In genomic region chr1:94045465-94046056, GRCh38 we compare ENCODE assay signal across 8 cellular contexts.
DNase-seq lines count a peak whose midpoint lies in the region; ATAC-seq, FAIRE-seq and TF ChIP-seq lines count a peak whose summit lies in the region.

No MANE protein-coding gene starts in this region.

- H3K4me1 ChIP-seq in A549: peaks cover 17% of the 10 kb centered on the region
- H3K4me1 ChIP-seq in mesendoderm (ENCODE audit: control insufficient read depth, low read depth, low read length): peaks cover 3% of the 10 kb centered on the region

- H3K56ac ChIP-seq in mesendoderm (ENCODE audit: low read length): peak overlapping the region; percentile 4

- ATAC-seq in A549 (peak; percentile 98 to 99), GM21423 (IDR thresholded peaks at IDR 0.05; ENCODE audit: unreplicated experiment) (no peak)
- ATAC-seq in stimulated activated naive CD8-positive, alpha-beta T cell treated with anti-CD3 and anti-CD28 coated beads, Interleukin-15, Interleukin-2, amounts not matched to agents 100 U/mL and 50 U/mL, for 24 hours: peak; percentile 56

- DNase-seq in A549 (ENCODE audit: low read depth in 1 of 2, low spot score in 1 of 2) (peak; percentile 93 to 96), GM12891 (ENCODE audit: insufficient read length, low spot score) (peak; percentile 30), NCI-H146 (lab: John Stamatoyannopoulos, UW) (peak; percentile 24), epithelial cell of proximal tubule (ENCODE audit: low read depth) (peak; percentile 86), mesendoderm (peak; percentile 100)
- peak; percentile 39 to 53 for DNase-seq in activated CD4-positive, alpha-beta T cell treated with anti-CD3 and anti-CD28 coated beads, Interleukin-2, amount 50 U/mL, for 48 hours
- DNase-seq in stimulated activated naive CD8-positive, alpha-beta T cell treated with anti-CD3 and anti-CD28 coated beads, Interleukin-15, Interleukin-2, amounts not matched to agents 100 U/mL and 50 U/mL, for 24 hours: peak; percentile 55

- FAIRE-seq in A549 (lab: Jason Lieb, UNC) (no peak), GM12891 (lab: Jason Lieb, UNC) (peak; percentile 52)

- TF ChIP-seq CTCF in A549 (IDR thresholded peaks at IDR 0.05) (peak; percentile 92), epithelial cell of proximal tubule (conservative IDR thresholded peaks at IDR 0.05; ENCODE audit: low read depth, low read length) (peak; percentile 85)

- TF ChIP-seq POLR2A in A549 (IDR thresholded peaks at IDR 0.05; ENCODE audit: low read length) (no peak), GM12891 (IDR thresholded peaks at IDR 0.05; ENCODE audit: low read depth, low read length) (no peak)

- H3K4ac ChIP-seq in mesendoderm (ENCODE audit: low read depth, low read length): no peak overlapping the region

- H3K4me3 ChIP-seq in A549 (no peak overlapping the region), epithelial cell of proximal tubule (ENCODE audit: low read depth, low read length) (peak overlapping the region; percentile 40), mesendoderm (ENCODE audit: low read length) (no peak overlapping the region)

- H2AK5ac ChIP-seq in mesendoderm (ENCODE audit: low read length): no peak overlapping the region

- no peak overlapping the region for H2BK15ac ChIP-seq in mesendoderm (replicated peaks; ENCODE audit: low read depth)

- no peak overlapping the region for H2BK5ac ChIP-seq in mesendoderm (ENCODE audit: low read length)

- H4K8ac ChIP-seq in mesendoderm (ENCODE audit: low read depth, low read length): no peak overlapping the region

- POLR2A ChIA-PET in A549 (lab: Yijun Ruan, JAX): interaction anchor here (1.3 to 1.4 kb wide), 2 partner anchors 16 to 192 kb away, joined by 3 to 5 read pairs; partner anchors contain the start of gene ARHGAP29

- H3K4me2 ChIP-seq in A549: peak overlapping the region; percentile 37
- no peak overlapping the region for H3K4me2 ChIP-seq in mesendoderm (ENCODE audit: low read length)

- no peaks in the 10 kb centered on the region for H3K79me1 ChIP-seq in mesendoderm (ENCODE audit: low read length)

- H3K27me3 ChIP-seq in mesendoderm (ENCODE audit: insufficient read depth, low read length, poor library complexity): no peaks in the 10 kb centered on the region

- no peaks in the 10 kb centered on the region for H3K9me3 ChIP-seq in A549

- no peak overlapping the region for H3K9ac ChIP-seq in mesendoderm (ENCODE audit: low read length)

- no peaks in the 10 kb centered on the region for H3K79me2 ChIP-seq in mesendoderm (ENCODE audit: control insufficient read depth, insufficient read depth, low read length)

- H3K27ac ChIP-seq in A549: peak overlapping the region; percentile 49 to 83
- no peak overlapping the region for H3K27ac ChIP-seq in mesendoderm (ENCODE audit: low read depth, low read length)

- H3K18ac ChIP-seq in mesendoderm (ENCODE audit: low read length): no peak overlapping the region

- CTCF ChIA-PET in A549 (lab: Yijun Ruan, JAX): interaction anchor here (0.6 to 32.3 kb wide), 53 partner anchors 10 to 759 kb away, joined by 3 to 840 read pairs (median 4); partner anchors contain the start of genes ARHGAP29 and GCLM

- no peak overlapping the region for H2BK120ac ChIP-seq in mesendoderm (ENCODE audit: low read depth, low read length)

- H4K5ac ChIP-seq in mesendoderm (ENCODE audit: low read length): no peak overlapping the region

- TF ChIP-seq EP300 in A549 (IDR thresholded peaks at IDR 0.05): no peak

- WGBS in A549 (ENCODE audit: missing lambda C conversion rate): 5% methylated on average over 5 of the region's 22 CpGs
- no CpG with 5 or more reads among the region's 22 CpGs for WGBS in mesendoderm (ENCODE audit: extremely low coverage, insufficient coverage, low lambda C conversion rate)

- H3K23ac ChIP-seq in mesendoderm (ENCODE audit: low read length): no peak overlapping the region

- H3K36me3 ChIP-seq in mesendoderm (ENCODE audit: control insufficient read depth, insufficient read depth, low read length): no peaks in the 10 kb centered on the region

- TF ChIP-seq RAD21 in A549 (conservative IDR thresholded peaks at IDR 0.05 in 1 of 2, IDR thresholded peaks at IDR 0.05 in 1 of 2): peak; percentile 81 to 95

TF ChIP-seq in A549, 52 proteins besides CTCF, POLR2A, EP300 and RAD21 (continues in another document):
- TF ChIP-seq CEBPB (IDR thresholded peaks at IDR 0.05) (no peak), SMC3 (IDR thresholded peaks at IDR 0.05) (peak; percentile 97), USF2 (IDR thresholded peaks at IDR 0.05) (peak; percentile 92), MAX (IDR thresholded peaks at IDR 0.05) (peak; percentile 81), ELK1 (IDR thresholded peaks at IDR 0.05; ENCODE audit: low read depth, low read length) (no peak), E2F6 (IDR thresholded peaks at IDR 0.05; ENCODE audit: borderline replicate concordance, low read depth) (0 out of 2 replicates have a peak, but pooled peaks have one; percentile 55)

TF ChIP-seq in GM12891, 5 proteins besides CTCF, POLR2A, EP300 and RAD21:
- TF ChIP-seq SPI1 (IDR thresholded peaks at IDR 0.05; ENCODE audit: low read depth, low read length) (no peak), POU2F2 (IDR thresholded peaks at IDR 0.05; ENCODE audit: low read depth, low read length) (no peak), PAX5 (IDR thresholded peaks at IDR 0.05; ENCODE audit: insufficient read depth, low read length, severe bottlenecking) (no peak), TAF1 (IDR thresholded peaks at IDR 0.05; ENCODE audit: low read depth, low read length) (no peak), POLR2AphosphoS5 (IDR thresholded peaks at IDR 0.05; ENCODE audit: low read depth, low read length) (no peak)

Comparison
In these comparisons a context has a peak if more than half of its experiments do, and no peak if none do; other contexts are left out.
1. DNase-seq: peak in every context shown above with its lines; median percentile 100 in mesendoderm; 94 in A549; 86 in epithelial cell of proximal tubule; 55 in stimulated activated naive CD8-positive, alpha-beta T cell treated with anti-CD3 and anti-CD28 coated beads, Interleukin-15, Interleukin-2, amounts not matched to agents 100 U/mL and 50 U/mL, for 24 hours; 46 in activated CD4-positive, alpha-beta T cell treated with anti-CD3 and anti-CD28 coated beads, Interleukin-2, amount 50 U/mL, for 48 hours; 30 in GM12891; 24 in NCI-H146.